8 cellular contexts compared by ENCODE assay signal in the genomic region with DNA sequence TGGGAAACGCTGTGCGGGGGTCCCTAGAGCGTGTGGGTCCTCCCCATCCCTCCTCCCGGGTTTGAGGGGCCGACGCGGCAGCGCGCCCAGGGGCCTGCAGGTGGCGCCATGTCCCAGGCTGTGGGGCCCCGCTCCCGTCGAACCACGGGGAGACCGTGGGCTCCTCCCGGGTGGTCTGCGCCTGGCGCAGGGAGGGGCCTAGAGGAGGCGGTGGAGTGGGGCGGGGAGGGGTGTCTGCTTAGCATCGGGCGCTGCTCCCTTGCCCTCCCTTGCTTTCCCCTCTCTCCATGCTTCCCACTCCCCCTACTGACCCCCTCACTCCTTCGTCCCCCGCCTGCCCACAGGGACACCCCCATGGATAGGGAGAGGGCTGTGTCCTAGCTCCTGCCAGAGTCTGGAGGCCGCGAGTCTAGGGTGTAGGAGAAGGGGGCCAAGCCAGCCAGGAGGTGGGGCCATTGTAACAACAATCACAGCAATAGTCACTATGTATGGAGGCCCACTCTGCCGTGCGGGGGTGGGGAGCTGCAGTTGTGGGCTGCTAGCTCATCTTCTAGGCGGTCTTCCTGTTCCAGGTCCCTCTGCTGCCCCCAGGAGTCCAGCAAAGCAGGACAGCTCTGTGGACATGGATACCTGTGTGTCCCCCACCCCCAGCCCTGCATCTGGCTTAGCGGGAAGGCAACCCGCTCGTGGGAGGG. TPM values are rescaled to one million over a fixed set of nuclear protein-coding genes. Genes with fewer than 3 reads are reported as not detected.
DNase-seq lines count a peak whose midpoint lies in the region; ATAC-seq and TF ChIP-seq lines count a peak whose summit lies in the region.

No MANE protein-coding gene starts in this region.

- peak; percentile 90 for DNase-seq in AG20443 (ENCODE audit: low spot score)
- peak; percentile 74 for DNase-seq in GM23248
- DNase-seq in PC-9, result peak in 1 of 2 experiments; percentile 21
- peak in 3 of 4 experiments; percentile 6 to 37 (median 14) for DNase-seq in activated naive CD4-positive, alpha-beta T cell (lab: John Stamatoyannopoulos, UW)
- peak in 41 of 42 donors; percentile 7 to 77 (median 44) for DNase-seq in head of caudate nucleus
- peak; percentile 85 for DNase-seq in posterior vena cava (ENCODE audit: low spot score)

- POLR2A ChIA-PET in PC-9 (lab: Charles Lee; ENCODE audit: unreplicated experiment), result no interaction called here

- H3K27me3 ChIP-seq in GM23248 (replicated peaks; ENCODE audit: insufficient read depth), result no peaks in the 10 kb centered on the region
- no peaks in the 10 kb centered on the region for H3K27me3 ChIP-seq in PC-9 (ENCODE audit: insufficient read depth, low read depth)

- H3K27ac ChIP-seq in GM23248 (no peak overlapping the region), PC-9 (no peak overlapping the region)

- intact Hi-C loops in PC-9 (cut with micrococcal nuclease; ENCODE audit: unreplicated experiment), result loop anchor here (2.0 kb wide), 1 partner anchor 208 kb away; no protein-coding TSS in a partner anchor
- intact Hi-C loops in head of caudate nucleus (cut with DNase I), result loop anchor here (10.0 kb wide), 1 partner anchor 202 kb away; no protein-coding TSS in a partner anchor
- intact Hi-C loops in posterior vena cava (cut with DNase I), result loop anchor here (5.0 to 10.0 kb wide), 3 partner anchors 204 to 272 kb away; no protein-coding TSS in a partner anchor

- in situ Hi-C loops in GM23248 (cut with MboI), result loop anchor here (10.0 kb wide), 1 partner anchor 212 kb away; no protein-coding TSS in a partner anchor

- H2AFZ ChIP-seq in GM23248, result peak overlapping the region; percentile 80
- H2AFZ ChIP-seq in PC-9, result no peak overlapping the region

- ATAC-seq in HG02973 (IDR thresholded peaks at IDR 0.05; ENCODE audit: unreplicated experiment) (no peak), GM18909 (IDR thresholded peaks at IDR 0.05; ENCODE audit: poor library complexity, unreplicated experiment) (no peak)

- H4K20me1 ChIP-seq in GM23248 (ENCODE audit: insufficient read depth) (no peaks in the 10 kb centered on the region), PC-9 (ENCODE audit: insufficient read depth) (no peaks in the 10 kb centered on the region)

- H3K79me2 ChIP-seq in GM23248 (ENCODE audit: insufficient read depth) (no peaks in the 10 kb centered on the region), PC-9 (ENCODE audit: low read depth) (no peaks in the 10 kb centered on the region)

- H3F3A ChIP-seq in GM23248 (ENCODE audit: insufficient read depth), result no peaks in the 10 kb centered on the region
- H3F3A ChIP-seq in PC-9 (ENCODE audit: insufficient read depth, low read depth), result peaks cover 26% of the 10 kb centered on the region

- no TSS peak for BruUV-seq in PC-9 (replicated peaks; lab: Mats Ljungman, UMichigan)

- peak; percentile 58 for TF ChIP-seq CTCF in PC-9 (conservative IDR thresholded peaks at IDR 0.05)

- peak overlapping the region; percentile 44; the same call in 1 of the 2 replicates for H3K9ac ChIP-seq in GM23248

- H3K9me3 ChIP-seq in GM23248 (ENCODE audit: low read depth), result no peaks in the 10 kb centered on the region
- H3K9me3 ChIP-seq in PC-9 (ENCODE audit: insufficient read depth, low read depth), result no peaks in the 10 kb centered on the region

- peak overlapping the region; percentile 51; the same call in 1 of the 2 replicates for H3K4me3 ChIP-seq in GM23248
- no peak overlapping the region for H3K4me3 ChIP-seq in PC-9

- H3K4me1 ChIP-seq in GM23248 (ENCODE audit: insufficient read depth), result no peaks in the 10 kb centered on the region
- peaks cover 22% of the 10 kb centered on the region for H3K4me1 ChIP-seq in PC-9 (replicated peaks; ENCODE audit: insufficient read depth)

- H3K9me2 ChIP-seq in GM23248 (ENCODE audit: insufficient read depth) (no peaks in the 10 kb centered on the region), PC-9 (ENCODE audit: insufficient read depth) (no peaks in the 10 kb centered on the region)

- H3K4me2 ChIP-seq in GM23248 (ENCODE audit: unreplicated experiment) (peak overlapping the region; percentile 38), PC-9 (no peak overlapping the region)

- CTCF ChIA-PET in PC-9 (lab: Charles Lee), result interaction anchor here (0.7 to 1.0 kb wide), 2 partner anchors 49 to 71 kb away, joined by 3 to 13 read pairs; no protein-coding TSS in a partner anchor

- 21 to 24% methylated on average over 24 to 31 of the region's 32 CpGs for WGBS in GM23248 (ENCODE audit: low coverage in 1 of 2, low lambda C conversion rate in 2 of 2, missing lambda C conversion rate in 2 of 2), 2 experiments

- H3K36me3 ChIP-seq in GM23248 (ENCODE audit: low read depth), result no peaks in the 10 kb centered on the region
- no peaks in the 10 kb centered on the region for H3K36me3 ChIP-seq in PC-9 (ENCODE audit: low read depth)

RNA-seq across cellular contexts. Expression of a gene that starts 51.7 kb away (rescaled TPM):
- total RNA-seq in GM23248 (2014; rRNA removed; shearing (Covaris generic)), result 35.3 and 48.2 TPM in 2 replicates
- 4.7 and 5.5 TPM in 2 replicates for polyA plus RNA-seq in GM23248 (2016; fragmentation: Nextera tagmentation; extraction: Ambion mirVana)
- total RNA-seq in PC-9 (2021), result 176 and 180 TPM in 2 replicates
- 100 to 1,000 TPM in 1 of 2 donors, 10 to 100 TPM in 1; 79.2 to 104 TPM for total RNA-seq in posterior vena cava
